In the genomic region with DNA sequence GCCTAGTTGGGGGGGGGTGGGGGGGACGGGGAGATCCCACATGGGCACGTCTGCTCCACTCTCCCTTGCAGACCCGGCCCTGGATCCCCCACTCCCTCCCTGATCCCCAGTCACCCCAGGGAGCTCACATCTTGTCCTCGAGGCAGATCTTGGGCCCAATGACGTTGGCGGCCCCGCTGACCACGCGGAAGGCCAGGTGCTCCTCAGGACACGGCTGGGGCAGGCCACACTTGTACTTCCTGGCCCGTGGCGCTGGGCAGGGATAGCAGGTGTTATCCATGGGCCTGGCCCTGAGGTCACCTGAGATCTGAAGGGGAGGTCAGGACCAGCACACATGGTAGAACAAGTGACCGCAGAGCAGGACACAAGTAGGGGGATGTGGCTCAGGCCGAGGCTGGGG, we compare ENCODE assay signal across 1 cellular context.
TF ChIP-seq lines count a peak whose summit lies in the region.

No MANE protein-coding gene starts in this region.

TF ChIP-seq in K562, 482 proteins besides CTCF, POLR2A, EP300 and RAD21:
- TF ChIP-seq POLR2G (IDR thresholded peaks at IDR 0.05; ENCODE audit: low read depth, low read length): peak; percentile 26
- no peak for TF ChIP-seq HDGF (IDR thresholded peaks at IDR 0.05)
- no peak for TF ChIP-seq ZBTB43 (CRISPR knock-in tag; IDR thresholded peaks at IDR 0.05)
- TF ChIP-seq CXXC5 (CRISPR knock-in tag; IDR thresholded peaks at IDR 0.05): no peak
